9 cellular contexts compared by ENCODE assay signal in the genomic region with DNA sequence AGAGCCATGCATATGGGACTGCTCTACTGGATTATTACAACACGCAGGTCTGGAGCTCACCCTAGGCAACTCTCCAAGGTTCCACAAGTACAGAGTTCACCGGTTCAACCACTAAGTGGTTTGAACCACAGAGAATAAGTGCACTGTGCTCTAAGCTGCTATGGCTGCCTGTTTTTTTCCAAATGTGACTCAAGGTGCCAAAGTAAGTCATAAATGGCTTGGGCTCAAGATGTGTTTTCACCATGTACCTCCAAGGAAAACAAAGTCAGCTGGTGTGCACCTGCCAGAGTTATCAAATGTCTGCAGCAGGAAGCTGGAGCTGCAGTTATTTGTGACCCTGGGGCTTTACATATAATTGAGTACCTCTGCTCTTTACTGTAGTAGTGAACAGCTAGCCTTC.
DNase-seq lines count a peak whose midpoint lies in the region; ATAC-seq and TF ChIP-seq lines count a peak whose summit lies in the region.
"Had no signal": no experiment of that assay in that cellular context is flagged by ENCODE, and none has a peak within 500 bp of the region (broad histone marks: within the 10 kb centered on the region; RNA-seq: fewer than 3 reads in every experiment).

No MANE protein-coding gene starts in this region.

- no peaks in the 10 kb centered on the region for H3K9me3 Mint-ChIP-seq in activated T-helper 2 cell treated with anti-CD3 and anti-CD28 coated beads, Interferon-gamma antibody, Interleukin-2, Interleukin-4, amounts not matched to agents 10 μg/mL and 5 μg/mL and 100 μg/mL, durations not matched to agents 14 hours and 24 hours and 36 hours
- H3K9me3 Mint-ChIP-seq: activated B cell treated with CpG ODN at 0.5 μM for 24 hours had no signal

- peaks cover 49% of the 10 kb centered on the region for H3K36me3 ChIP-seq in lower lobe of right lung

- H3K4me1 Mint-ChIP-seq in activated T-helper 2 cell treated with anti-CD3 and anti-CD28 coated beads, Interferon-gamma antibody, Interleukin-2, Interleukin-4, amounts not matched to agents 10 μg/mL and 5 μg/mL and 100 μg/mL, durations not matched to agents 14 hours and 24 hours and 36 hours (ENCODE audit: low read depth): peaks cover 6% of the 10 kb centered on the region
- H3K4me1 Mint-ChIP-seq: activated B cell treated with CpG ODN at 0.5 μM for 24 hours had no signal

- no peak overlapping the region for H3K4me3 Mint-ChIP-seq in activated T-helper 2 cell treated with anti-CD3 and anti-CD28 coated beads, Interferon-gamma antibody, Interleukin-2, Interleukin-4, amounts not matched to agents 10 μg/mL and 5 μg/mL and 100 μg/mL, durations not matched to agents 14 hours and 24 hours and 36 hours (ENCODE audit: low read depth)
- H3K4me3 Mint-ChIP-seq: activated B cell treated with CpG ODN at 0.5 μM for 24 hours had no signal

- intact Hi-C loops in lower lobe of right lung (cut with DNase I): no loop called here
- intact Hi-C loops in activated T-helper 2 cell treated with anti-CD3 and anti-CD28 coated beads, Interferon-gamma antibody, Interleukin-2, Interleukin-4, amounts not matched to agents 10 μg/mL and 5 μg/mL and 100 μg/mL, durations not matched to agents 14 hours and 24 hours and 36 hours (cut with micrococcal nuclease): no loop called here

- in situ Hi-C loops in astrocyte of the spinal cord (cut with HindIII; ENCODE audit: low sequenced_read_pairs): no loop called here

- no peaks in the 10 kb centered on the region for H3K27me3 Mint-ChIP-seq in activated T-helper 2 cell treated with anti-CD3 and anti-CD28 coated beads, Interferon-gamma antibody, Interleukin-2, Interleukin-4, amounts not matched to agents 10 μg/mL and 5 μg/mL and 100 μg/mL, durations not matched to agents 14 hours and 24 hours and 36 hours (ENCODE audit: low read depth)
- H3K27me3 Mint-ChIP-seq: activated B cell treated with CpG ODN at 0.5 μM for 24 hours had no signal

- no peaks in the 10 kb centered on the region for H3K27me3 ChIP-seq in lower lobe of right lung (ENCODE audit: low read depth)

- H3K9me3 ChIP-seq in lower lobe of right lung: no peaks in the 10 kb centered on the region

- TF ChIP-seq CTCF in astrocyte of the spinal cord (IDR thresholded peaks at IDR 0.05; ENCODE audit: low read depth, low read length) (no peak), lower lobe of right lung (IDR thresholded peaks at IDR 0.05) (no peak)

- no peak overlapping the region for H3K27ac Mint-ChIP-seq in activated T-helper 2 cell treated with anti-CD3 and anti-CD28 coated beads, Interferon-gamma antibody, Interleukin-2, Interleukin-4, amounts not matched to agents 10 μg/mL and 5 μg/mL and 100 μg/mL, durations not matched to agents 14 hours and 24 hours and 36 hours
- H3K27ac Mint-ChIP-seq: activated B cell treated with CpG ODN at 0.5 μM for 24 hours had no signal

- H3K4me3 ChIP-seq in astrocyte of the spinal cord (ENCODE audit: low read depth, low read length): no peak overlapping the region
- no peak overlapping the region for H3K4me3 ChIP-seq in lower lobe of right lung

- no peaks in the 10 kb centered on the region for H3K4me1 ChIP-seq in lower lobe of right lung

- peaks cover 60% of the 10 kb centered on the region for H3K36me3 Mint-ChIP-seq in activated T-helper 2 cell treated with anti-CD3 and anti-CD28 coated beads, Interferon-gamma antibody, Interleukin-2, Interleukin-4, amounts not matched to agents 10 μg/mL and 5 μg/mL and 100 μg/mL, durations not matched to agents 14 hours and 24 hours and 36 hours (ENCODE audit: low read depth)

- DNase-seq in DMS79 treated with DMSO at 0.1 percent for 48 hours (lab: John Stamatoyannopoulos, UW) (peak; percentile 93), NCI-H146 (lab: John Stamatoyannopoulos, UW) (peak; percentile 74), astrocyte of the spinal cord (ENCODE audit: low read depth, low spot score) (peak; percentile 75), lower lobe of right lung (no peak)
- DNase-seq in stimulated activated CD4-positive, alpha-beta T cell treated with anti-CD3 and anti-CD28 coated beads, Interleukin-2, amount 100 ng/mL, for 24 hours: no peak
- no peak for DNase-seq in activated T-helper 2 cell treated with anti-CD3 and anti-CD28 coated beads, Interferon-gamma antibody, Interleukin-2, Interleukin-4, amounts not matched to agents 10 μg/mL and 5 μg/mL and 100 μg/mL, durations not matched to agents 14 hours and 24 hours and 36 hours (ENCODE audit: low spot score)
- DNase-seq: activated B cell treated with CpG ODN at 0.5 μM for 24 hours had no signal

- no peak overlapping the region for H3K27ac ChIP-seq in lower lobe of right lung

- ATAC-seq in lower lobe of right lung (peak; percentile 80 to 85), GM19455 (IDR thresholded peaks at IDR 0.05; ENCODE audit: unreplicated experiment) (no peak), GM19351 (IDR thresholded peaks at IDR 0.05; ENCODE audit: unreplicated experiment) (no peak)

Comparison
In these comparisons a context has a peak if more than half of its experiments do, and no peak if none do; other contexts are left out.
1. DNase-seq: peak in DMS79 treated with DMSO at 0.1 percent for 48 hours (single experiment), NCI-H146 (single experiment) and astrocyte of the spinal cord (single experiment); none in lower lobe of right lung (single experiment), stimulated activated CD4-positive, alpha-beta T cell treated with anti-CD3 and anti-CD28 coated beads, Interleukin-2, amount 100 ng/mL, for 24 hours (0 of 2) and activated T-helper 2 cell treated with anti-CD3 and anti-CD28 coated beads, Interferon-gamma antibody, Interleukin-2, Interleukin-4, amounts not matched to agents 10 μg/mL and 5 μg/mL and 100 μg/mL, durations not matched to agents 14 hours and 24 hours and 36 hours (single experiment).
2. ATAC-seq: peak in lower lobe of right lung (2 of 2); none in GM19455 (single experiment) and GM19351 (single experiment).